In the genomic region with DNA sequence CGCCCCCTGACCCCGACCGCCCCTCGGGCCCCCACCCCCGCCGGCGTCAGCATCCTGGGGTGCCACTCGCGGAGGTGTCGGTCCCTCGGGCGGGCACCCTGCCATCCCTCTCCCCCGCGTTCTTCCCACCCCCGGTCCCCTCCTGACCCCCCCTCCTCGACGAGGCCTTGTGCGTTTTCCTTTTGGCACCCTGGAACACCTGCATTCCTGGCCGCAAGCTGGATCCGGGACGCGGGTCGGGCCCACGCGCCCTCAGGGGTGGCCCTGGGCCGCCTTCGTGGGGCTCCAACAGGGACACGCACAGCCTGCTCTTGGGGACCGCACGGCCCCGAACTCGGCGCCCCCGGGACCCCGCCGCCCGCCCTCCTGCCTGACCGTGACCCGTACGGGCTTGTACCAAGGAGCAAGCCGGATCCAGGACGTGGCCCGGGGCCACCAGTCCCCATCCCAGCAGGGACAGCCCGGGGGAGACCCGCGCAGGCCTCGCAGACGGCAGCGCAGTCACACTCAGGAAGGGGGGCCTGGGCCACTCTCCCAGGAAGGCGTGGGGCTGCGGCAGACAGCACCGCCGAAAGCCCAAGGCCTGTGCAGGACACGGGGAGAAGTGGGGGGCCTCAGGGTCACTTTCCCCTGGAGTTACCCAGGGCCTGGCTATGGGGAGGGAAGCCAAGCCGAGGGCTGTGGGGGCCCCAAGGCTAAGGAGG, we compare ENCODE assay signal across 8 cellular contexts. TPM values are rescaled to one million over a fixed set of nuclear protein-coding genes. Genes with fewer than 3 reads are reported as not detected.
DNase-seq lines count a peak whose midpoint lies in the region; ATAC-seq and TF ChIP-seq lines count a peak whose summit lies in the region.

No MANE protein-coding gene starts in this region.

- peaks cover 0 to 3% of the 10 kb centered on the region in 2 donors for H3K4me1 ChIP-seq in gastrocnemius medialis

- no peaks in the 10 kb centered on the region for H3K9me3 Mint-ChIP-seq in activated CD4-positive, alpha-beta T cell treated with anti-CD3 and anti-CD28 coated beads, Interleukin-2, amount 10 ng/mL, durations not matched to agents 7 days and 5 days
- no peaks in the 10 kb centered on the region for H3K9me3 Mint-ChIP-seq in nephron progenitor cell

- TF ChIP-seq CTCF in gastrocnemius medialis (IDR thresholded peaks at IDR 0.05 in 4 of 5, conservative IDR thresholded peaks at IDR 0.05 in 1 of 5) = no peak
- TF ChIP-seq CTCF in nephron progenitor cell (IDR thresholded peaks at IDR 0.05) = no peak

- peak overlapping the region; percentile 54 for H3K4me3 Mint-ChIP-seq in activated CD4-positive, alpha-beta T cell treated with anti-CD3 and anti-CD28 coated beads, Interleukin-2, amount 10 ng/mL, durations not matched to agents 7 days and 5 days
- H3K4me3 Mint-ChIP-seq in nephron progenitor cell = no peak overlapping the region

- TF ChIP-seq POLR2A in gastrocnemius medialis (IDR thresholded peaks at IDR 0.05) = no peak

- H3K36me3 Mint-ChIP-seq in activated CD4-positive, alpha-beta T cell treated with anti-CD3 and anti-CD28 coated beads, Interleukin-2, amount 10 ng/mL, durations not matched to agents 7 days and 5 days (ENCODE audit: low read depth) = peaks cover 1% of the 10 kb centered on the region
- no peaks in the 10 kb centered on the region for H3K36me3 Mint-ChIP-seq in nephron progenitor cell (ENCODE audit: low read depth)

- no peaks in the 10 kb centered on the region for H3K36me3 ChIP-seq in gastrocnemius medialis

- peaks cover 18% of the 10 kb centered on the region for H3K4me1 Mint-ChIP-seq in activated CD4-positive, alpha-beta T cell treated with anti-CD3 and anti-CD28 coated beads, Interleukin-2, amount 10 ng/mL, durations not matched to agents 7 days and 5 days
- H3K4me1 Mint-ChIP-seq in nephron progenitor cell = peaks cover 22% of the 10 kb centered on the region

- peak overlapping the region; percentile 36 to 68 (median 58) for H3K27ac ChIP-seq in gastrocnemius medialis

- intact Hi-C loops in Right ventricle myocardium superior (cut with DNase I) = no loop called here
- intact Hi-C loops in gastrocnemius medialis (cut with DNase I; ENCODE audit: low total_unique reads) = no loop called here

- peak overlapping the region; percentile 66 for H3K27ac Mint-ChIP-seq in activated CD4-positive, alpha-beta T cell treated with anti-CD3 and anti-CD28 coated beads, Interleukin-2, amount 10 ng/mL, durations not matched to agents 7 days and 5 days
- no peak overlapping the region for H3K27ac Mint-ChIP-seq in nephron progenitor cell

- peak overlapping the region; percentile 49 to 76 (median 62) for H3K4me3 ChIP-seq in gastrocnemius medialis

- no peaks in the 10 kb centered on the region for H3K27me3 Mint-ChIP-seq in activated CD4-positive, alpha-beta T cell treated with anti-CD3 and anti-CD28 coated beads, Interleukin-2, amount 10 ng/mL, durations not matched to agents 7 days and 5 days
- H3K27me3 Mint-ChIP-seq in nephron progenitor cell (ENCODE audit: low read depth, poor library complexity) = peaks cover 6% of the 10 kb centered on the region

- CTCF ChIA-PET in activated CD4-positive, alpha-beta T cell treated with anti-CD3 and anti-CD28 coated beads, Interleukin-2, amount 10 ng/mL, durations not matched to agents 7 days and 5 days (lab: Charles Lee) = no interaction called here

- H3K27me3 ChIP-seq in gastrocnemius medialis = no peaks in the 10 kb centered on the region

- POLR2A ChIA-PET in activated CD4-positive, alpha-beta T cell treated with anti-CD3 and anti-CD28 coated beads, Interleukin-2, amount 10 ng/mL, durations not matched to agents 7 days and 5 days (lab: Charles Lee) = no interaction called here

- H3K9me3 ChIP-seq in gastrocnemius medialis = no peaks in the 10 kb centered on the region

- in situ Hi-C loops in gastrocnemius medialis (cut with MboI; ENCODE audit: low sequenced_read_pairs in 4 of 4) = no loop called here

- ATAC-seq in GM21619 (IDR thresholded peaks at IDR 0.05; ENCODE audit: unreplicated experiment) (peak; percentile 22), Right ventricle myocardium superior (ENCODE audit: poor library complexity) (no peak), gastrocnemius medialis (peak in 1 of 2 donors; percentile 22), HG02759 (IDR thresholded peaks at IDR 0.05; ENCODE audit: unreplicated experiment) (no peak)

- no peak for DNase-seq in activated CD4-positive, alpha-beta T cell treated with anti-CD3 and anti-CD28 coated beads, Interleukin-2, amount 10 ng/mL, durations not matched to agents 7 days and 5 days
- DNase-seq in Right ventricle myocardium superior = peak; percentile 36
- DNase-seq in gastrocnemius medialis = no peak
- DNase-seq in nephron progenitor cell = no peak
- DNase-seq in NCI-H2107 (lab: John Stamatoyannopoulos, UW) = no peak
- DNase-seq in GOT3 (lab: John Stamatoyannopoulos, UW) = no peak

RNA-seq across cellular contexts. Expression of a gene that starts 0.6 kb away (rescaled TPM):
- 10 to 100 TPM; 43.8 to 46.8 TPM for total RNA-seq in activated CD4-positive, alpha-beta T cell treated with anti-CD3 and anti-CD28 coated beads, Interleukin-2, amount 10 ng/mL, durations not matched to agents 7 days and 5 days
- 6.9 TPM for total RNA-seq in Right ventricle myocardium superior
- total RNA-seq in gastrocnemius medialis = 1 to 10 TPM; 1.8 to 9.6 (median 2.1) TPM
